ENCODE assay signal across 13 cellular contexts in the genomic region with DNA sequence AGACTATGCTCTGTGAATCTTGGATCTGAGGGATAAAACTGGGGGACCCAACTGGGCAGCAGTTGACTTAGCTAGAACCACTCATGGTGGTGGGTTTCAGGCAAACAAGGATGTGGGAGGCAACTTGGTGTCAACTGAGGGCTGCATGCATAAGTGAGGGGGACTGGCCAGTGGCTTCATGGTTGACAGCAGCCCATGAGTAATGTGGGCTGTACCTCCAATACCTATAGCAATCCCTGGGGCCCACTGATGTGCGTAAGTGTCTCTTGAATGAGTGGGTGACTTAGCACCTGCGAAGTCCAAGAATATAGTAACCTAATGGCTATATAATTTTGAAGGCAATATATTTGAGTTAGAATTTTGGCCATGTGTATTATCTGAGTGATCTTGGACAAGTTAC. TPM values are rescaled to one million over a fixed set of nuclear protein-coding genes. Genes with fewer than 3 reads are reported as not detected.
DNase-seq lines count a peak whose midpoint lies in the region; ATAC-seq and TF ChIP-seq lines count a peak whose summit lies in the region.
"Had no signal": no experiment of that assay in that cellular context is flagged by ENCODE, and none has a peak within 500 bp of the region (broad histone marks: within the 10 kb centered on the region; RNA-seq: fewer than 3 reads in every experiment).

No MANE protein-coding gene starts in this region.

- H3K27ac ChIP-seq in RWPE1, result no peak overlapping the region
- H3K27ac ChIP-seq: 22Rv1 had no signal

- POLR2A ChIA-PET in activated CD8-positive, alpha-beta T cell treated with anti-CD3 and anti-CD28 coated beads, Interleukin-2, amount 10 ng/mL, durations not matched to agents 7 days and 5 days (lab: Charles Lee), result interaction anchor here (0.8 to 1.1 kb wide), 2 partner anchors 10 to 114 kb away, joined by 3 read pairs; no protein-coding TSS in a partner anchor
- POLR2A ChIA-PET in activated CD8-positive, alpha-beta T cell treated with anti-CD3 and anti-CD28 coated beads for 36 hours (lab: Charles Lee), result interaction anchor here (0.7 to 1.7 kb wide), 2 partner anchors 13 to 109 kb away, joined by 3 to 7 read pairs; no protein-coding TSS in a partner anchor
- POLR2A ChIA-PET in RWPE1 (lab: Yijun Ruan, JAX; ENCODE audit: low non-redundant PET), result no interaction called here

- no peaks in the 10 kb centered on the region for H3K27me3 Mint-ChIP-seq in activated CD8-positive, alpha-beta T cell treated with anti-CD3 and anti-CD28 coated beads, Interleukin-2, amount 10 ng/mL, durations not matched to agents 7 days and 5 days (ENCODE audit: low read depth)
- H3K27me3 Mint-ChIP-seq in activated CD8-positive, alpha-beta T cell treated with anti-CD3 and anti-CD28 coated beads for 36 hours, result no peaks in the 10 kb centered on the region
- H3K27me3 Mint-ChIP-seq in stimulated activated memory B cell treated with anti-CD40 and anti-IgM and Interleukin-4, amounts not matched to agents 10 μg/mL and 1 μg/mL and 100 μg/mL, for 72 hours, result no peaks in the 10 kb centered on the region

- H3K4me3 Mint-ChIP-seq in activated CD8-positive, alpha-beta T cell treated with anti-CD3 and anti-CD28 coated beads, Interleukin-2, amount 10 ng/mL, durations not matched to agents 7 days and 5 days, result no peak overlapping the region
- H3K4me3 Mint-ChIP-seq in activated CD8-positive, alpha-beta T cell treated with anti-CD3 and anti-CD28 coated beads for 36 hours, result no peak overlapping the region
- peak overlapping the region; percentile 65 for H3K4me3 Mint-ChIP-seq in stimulated activated memory B cell treated with anti-CD40 and anti-IgM and Interleukin-4, amounts not matched to agents 10 μg/mL and 1 μg/mL and 100 μg/mL, for 72 hours

- TF ChIP-seq CTCF in activated CD8-positive, alpha-beta T cell treated with anti-CD3 and anti-CD28 coated beads for 36 hours (IDR thresholded peaks at IDR 0.05), result no peak
- no peak for TF ChIP-seq CTCF in RWPE1 (conservative IDR thresholded peaks at IDR 0.05; ENCODE audit: low read depth)

- no peak for ATAC-seq in activated CD8-positive, alpha-beta T cell treated with anti-CD3 and anti-CD28 coated beads, Interleukin-2, amount 10 ng/mL, durations not matched to agents 7 days and 5 days
- ATAC-seq in activated CD8-positive, alpha-beta T cell treated with anti-CD3 and anti-CD28 coated beads for 36 hours, result no peak
- ATAC-seq in HG02571 (IDR thresholded peaks at IDR 0.05; ENCODE audit: unreplicated experiment) (peak; percentile 63), HG03342 (IDR thresholded peaks at IDR 0.05; ENCODE audit: unreplicated experiment) (peak; percentile 59)
- ATAC-seq in stimulated activated memory B cell treated with anti-CD40 and anti-IgM and Interleukin-4, amounts not matched to agents 10 μg/mL and 1 μg/mL and 100 μg/mL, for 72 hours, result peak; percentile 97

- peak overlapping the region; percentile 10 for H3K27ac Mint-ChIP-seq in activated CD8-positive, alpha-beta T cell treated with anti-CD3 and anti-CD28 coated beads, Interleukin-2, amount 10 ng/mL, durations not matched to agents 7 days and 5 days
- H3K27ac Mint-ChIP-seq in activated CD8-positive, alpha-beta T cell treated with anti-CD3 and anti-CD28 coated beads for 36 hours, result no peak overlapping the region
- H3K27ac Mint-ChIP-seq in stimulated activated memory B cell treated with anti-CD40 and anti-IgM and Interleukin-4, amounts not matched to agents 10 μg/mL and 1 μg/mL and 100 μg/mL, for 72 hours, result peak overlapping the region; percentile 94

- peaks cover 55% of the 10 kb centered on the region for H3K4me1 Mint-ChIP-seq in activated CD8-positive, alpha-beta T cell treated with anti-CD3 and anti-CD28 coated beads, Interleukin-2, amount 10 ng/mL, durations not matched to agents 7 days and 5 days (ENCODE audit: low read depth)
- peaks cover 35% of the 10 kb centered on the region for H3K4me1 Mint-ChIP-seq in activated CD8-positive, alpha-beta T cell treated with anti-CD3 and anti-CD28 coated beads for 36 hours (ENCODE audit: low read depth)
- H3K4me1 Mint-ChIP-seq in stimulated activated memory B cell treated with anti-CD40 and anti-IgM and Interleukin-4, amounts not matched to agents 10 μg/mL and 1 μg/mL and 100 μg/mL, for 72 hours, result peaks cover 81% of the 10 kb centered on the region

- intact Hi-C loops in activated CD8-positive, alpha-beta T cell treated with anti-CD3 and anti-CD28 coated beads for 36 hours (cut with micrococcal nuclease), result no loop called here

- H3K36me3 Mint-ChIP-seq in activated CD8-positive, alpha-beta T cell treated with anti-CD3 and anti-CD28 coated beads, Interleukin-2, amount 10 ng/mL, durations not matched to agents 7 days and 5 days (ENCODE audit: low read depth), result peaks cover 2% of the 10 kb centered on the region
- H3K36me3 Mint-ChIP-seq in activated CD8-positive, alpha-beta T cell treated with anti-CD3 and anti-CD28 coated beads for 36 hours (ENCODE audit: low read depth), result no peaks in the 10 kb centered on the region
- H3K36me3 Mint-ChIP-seq in stimulated activated memory B cell treated with anti-CD40 and anti-IgM and Interleukin-4, amounts not matched to agents 10 μg/mL and 1 μg/mL and 100 μg/mL, for 72 hours, result peaks cover 5% of the 10 kb centered on the region

- CTCF ChIA-PET in activated CD8-positive, alpha-beta T cell treated with anti-CD3 and anti-CD28 coated beads, Interleukin-2, amount 10 ng/mL, durations not matched to agents 7 days and 5 days (lab: Charles Lee), result interaction anchor here (0.8 to 9.8 kb wide), 9 partner anchors 9 to 170 kb away, joined by 3 to 106 read pairs (median 4); a partner anchor contains a TSS
- CTCF ChIA-PET in activated CD8-positive, alpha-beta T cell treated with anti-CD3 and anti-CD28 coated beads for 36 hours (lab: Charles Lee), result interaction anchor here (0.7 to 2.4 kb wide), 6 partner anchors 10 to 171 kb away, joined by 3 to 10 read pairs (median 4); a partner anchor contains a TSS
- CTCF ChIA-PET in RWPE1 (lab: Yijun Ruan, JAX), result no interaction called here

- H3K9me3 Mint-ChIP-seq in activated CD8-positive, alpha-beta T cell treated with anti-CD3 and anti-CD28 coated beads, Interleukin-2, amount 10 ng/mL, durations not matched to agents 7 days and 5 days (ENCODE audit: insufficient read depth), result no peaks in the 10 kb centered on the region
- H3K9me3 Mint-ChIP-seq in activated CD8-positive, alpha-beta T cell treated with anti-CD3 and anti-CD28 coated beads for 36 hours, result no peaks in the 10 kb centered on the region
- no peaks in the 10 kb centered on the region for H3K9me3 Mint-ChIP-seq in stimulated activated memory B cell treated with anti-CD40 and anti-IgM and Interleukin-4, amounts not matched to agents 10 μg/mL and 1 μg/mL and 100 μg/mL, for 72 hours

- no peak for DNase-seq in activated CD8-positive, alpha-beta T cell treated with anti-CD3 and anti-CD28 coated beads, Interleukin-2, amount 10 ng/mL, durations not matched to agents 7 days and 5 days
- DNase-seq in activated CD8-positive, alpha-beta T cell treated with anti-CD3 and anti-CD28 coated beads for 36 hours, result no peak
- no peak for DNase-seq in nucleus accumbens (lab: John Stamatoyannopoulos, UW)
- DNase-seq in RWPE1 (ENCODE audit: low spot score), result no peak
- no peak for DNase-seq in activated T-cell treated with anti-CD3 and anti-CD28 coated beads for 4 hours
- DNase-seq: DMS79 treated with DMSO at 0.1 percent for 48 hours, hippocampal formation, NCI-H187 treated with DMSO at 0.1 percent for 48 hours, PC-9 had no signal

RNA-seq across cellular contexts. Expression of a gene that starts 13.7 kb away (rescaled TPM):
- total RNA-seq in activated CD8-positive, alpha-beta T cell treated with anti-CD3 and anti-CD28 coated beads, Interleukin-2, amount 10 ng/mL, durations not matched to agents 7 days and 5 days, result 10 to 100 TPM; 26.0 to 27.7 TPM
- 10 to 100 TPM; 24.0 to 25.7 TPM for total RNA-seq in activated CD8-positive, alpha-beta T cell treated with anti-CD3 and anti-CD28 coated beads for 36 hours

Comparison
In these comparisons a context has a peak if more than half of its experiments do, and no peak if none do; other contexts are left out.
1. ATAC-seq: peak in HG02571 (single experiment), HG03342 (single experiment) and stimulated activated memory B cell treated with anti-CD40 and anti-IgM and Interleukin-4, amounts not matched to agents 10 μg/mL and 1 μg/mL and 100 μg/mL, for 72 hours (single experiment); none in activated CD8-positive, alpha-beta T cell treated with anti-CD3 and anti-CD28 coated beads, Interleukin-2, amount 10 ng/mL, durations not matched to agents 7 days and 5 days (single experiment) and activated CD8-positive, alpha-beta T cell treated with anti-CD3 and anti-CD28 coated beads for 36 hours (single experiment).